23 cellular contexts compared by ENCODE assay signal in genomic region chr1:248884632-248885295, GRCh38. TPM values are rescaled to one million over a fixed set of nuclear protein-coding genes. Genes with fewer than 3 reads are reported as not detected.
A peak's percentile ranks its signal among the peaks of the same experiment; 100 is the strongest.
DNase-seq lines count a peak whose midpoint lies in the region; ATAC-seq and TF ChIP-seq lines count a peak whose summit lies in the region.
"Had no signal": no experiment of that assay in that cellular context is flagged by ENCODE, and none has a peak within 500 bp of the region (broad histone marks: within the 10 kb centered on the region; RNA-seq: fewer than 3 reads in every experiment).

No MANE protein-coding gene starts in this region.

- POLR2A ChIA-PET in PC-3 (lab: Charles Lee; ENCODE audit: unreplicated experiment): interaction anchor here (0.6 kb wide), 1 partner anchor 215 kb away, joined by 12 read pairs; no protein-coding TSS in a partner anchor
- POLR2A ChIA-PET in naive thymus-derived CD8-positive, alpha-beta T cell (lab: Charles Lee): interaction anchor here (1.0 kb wide), 1 partner anchor 10 kb away, joined by 3 read pairs; no protein-coding TSS in a partner anchor

- no peaks in the 10 kb centered on the region for H3K9me3 Mint-ChIP-seq in type B pancreatic cell
- no peaks in the 10 kb centered on the region for H3K9me3 Mint-ChIP-seq in naive thymus-derived CD8-positive, alpha-beta T cell
- H3K9me3 Mint-ChIP-seq: activated naive CD8-positive, alpha-beta T cell treated with anti-CD3 and anti-CD28 coated beads, Interleukin-2, amount 10 ng/mL, durations not matched to agents 7 days and 5 days; nephron; stimulated activated naive CD8-positive, alpha-beta T cell treated with anti-CD3 and anti-CD28 coated beads, Interleukin-15, amount 100 ng/mL, for 72 hours had no signal

- no peaks in the 10 kb centered on the region for H3K36me3 Mint-ChIP-seq in type B pancreatic cell
- no peaks in the 10 kb centered on the region for H3K36me3 Mint-ChIP-seq in naive thymus-derived CD8-positive, alpha-beta T cell
- H3K36me3 Mint-ChIP-seq: activated CD8-positive, alpha-beta memory T cell treated with anti-CD3 and anti-CD28 coated beads, Interleukin-2, amount 10 ng/mL, durations not matched to agents 7 days and 5 days; activated naive CD8-positive, alpha-beta T cell treated with anti-CD3 and anti-CD28 coated beads, Interleukin-2, amount 10 ng/mL, durations not matched to agents 7 days and 5 days had no signal

- H3K4me2 ChIP-seq in PC-3 (ENCODE audit: low read length): no peak overlapping the region

- H3K27ac ChIP-seq in PC-3 (ENCODE audit: low read length): no peak overlapping the region
- H3K27ac ChIP-seq: 22Rv1, breast epithelium, dorsolateral prefrontal cortex had no signal

- no peaks in the 10 kb centered on the region for H4K20me1 ChIP-seq in PC-3 (ENCODE audit: low read length)

- H3K4me1 ChIP-seq in PC-3 (ENCODE audit: insufficient read depth, low read length): no peaks in the 10 kb centered on the region
- H3K4me1 ChIP-seq: breast epithelium had no signal

- H3K27me3 Mint-ChIP-seq in type B pancreatic cell: peaks cover 8% of the 10 kb centered on the region
- no peaks in the 10 kb centered on the region for H3K27me3 Mint-ChIP-seq in naive thymus-derived CD8-positive, alpha-beta T cell
- H3K27me3 Mint-ChIP-seq: stimulated activated naive CD8-positive, alpha-beta T cell treated with anti-CD3 and anti-CD28 coated beads, Interleukin-15, amount 100 ng/mL, for 72 hours had no signal

- ATAC-seq in PC-3: peak; percentile 31; the same call in 1 of the 2 replicates
- ATAC-seq in naive thymus-derived CD8-positive, alpha-beta T cell: no peak
- ATAC-seq in HG03095 (IDR thresholded peaks at IDR 0.05; ENCODE audit: unreplicated experiment): no peak
- ATAC-seq: activated CD8-positive, alpha-beta memory T cell treated with anti-CD3 and anti-CD28 coated beads, Interleukin-2, amount 10 ng/mL, durations not matched to agents 7 days and 5 days; left colon; stimulated activated naive CD8-positive, alpha-beta T cell treated with anti-CD3 and anti-CD28 coated beads, Interleukin-15, amount 100 ng/mL, for 72 hours had no signal

- H3K36me3 ChIP-seq in PC-3 (ENCODE audit: low read depth, low read length): no peaks in the 10 kb centered on the region
- H3K36me3 ChIP-seq: breast epithelium had no signal

- no peak overlapping the region for H3K4me3 Mint-ChIP-seq in type B pancreatic cell
- no peak overlapping the region for H3K4me3 Mint-ChIP-seq in naive thymus-derived CD8-positive, alpha-beta T cell
- H3K4me3 Mint-ChIP-seq: activated CD8-positive, alpha-beta memory T cell treated with anti-CD3 and anti-CD28 coated beads, Interleukin-2, amount 10 ng/mL, durations not matched to agents 7 days and 5 days; activated naive CD8-positive, alpha-beta T cell treated with anti-CD3 and anti-CD28 coated beads, Interleukin-2, amount 10 ng/mL, durations not matched to agents 7 days and 5 days; nephron; stimulated activated naive CD8-positive, alpha-beta T cell treated with anti-CD3 and anti-CD28 coated beads, Interleukin-15, amount 100 ng/mL, for 72 hours had no signal

- no peaks in the 10 kb centered on the region for H3K9me3 ChIP-seq in PC-3 (ENCODE audit: low read length)
- H3K9me3 ChIP-seq: breast epithelium had no signal

- no peaks in the 10 kb centered on the region for H3K79me2 ChIP-seq in PC-3 (ENCODE audit: low read length)

- no peak overlapping the region for H3K4me3 ChIP-seq in PC-3 (ENCODE audit: low read length)
- no peak overlapping the region for H3K4me3 ChIP-seq in choroid plexus epithelial cell (ENCODE audit: low read depth, low read length)
- H3K4me3 ChIP-seq: breast epithelium, dorsolateral prefrontal cortex had no signal

- intact Hi-C loops in PC-3 (cut with micrococcal nuclease): loop anchor here (1.0 kb wide), 1 partner anchor 40 kb away; no protein-coding TSS in a partner anchor

- BruUV-seq in PC-3 (replicated peaks; lab: Mats Ljungman, UMichigan): no TSS peak

- no peaks in the 10 kb centered on the region for H3F3A ChIP-seq in PC-3 (ENCODE audit: low read length, unreplicated experiment)

- no peak overlapping the region for H2AFZ ChIP-seq in PC-3 (ENCODE audit: low read length)

- no peaks in the 10 kb centered on the region for H3K27me3 ChIP-seq in PC-3 (ENCODE audit: low read length)
- H3K27me3 ChIP-seq: breast epithelium, dorsolateral prefrontal cortex had no signal

- no peaks in the 10 kb centered on the region for H3K9me2 ChIP-seq in PC-3 (replicated peaks; ENCODE audit: low read length)

- CTCF ChIA-PET in PC-3 (lab: Charles Lee): no interaction called here

- no peak overlapping the region for H3K9ac ChIP-seq in PC-3 (ENCODE audit: low read length)

- peak; percentile 53; the same call in 1 of the 2 replicates for TF ChIP-seq CTCF in PC-3 (conservative IDR thresholded peaks at IDR 0.05; ENCODE audit: low read depth, low read length)
- peak; percentile 23 for TF ChIP-seq CTCF in choroid plexus epithelial cell (conservative IDR thresholded peaks at IDR 0.05; ENCODE audit: low read depth, low read length)
- TF ChIP-seq CTCF in type B pancreatic cell (conservative IDR thresholded peaks at IDR 0.05): peak; percentile 35

- no peak overlapping the region for H3K27ac Mint-ChIP-seq in type B pancreatic cell
- H3K27ac Mint-ChIP-seq in naive thymus-derived CD8-positive, alpha-beta T cell: no peak overlapping the region
- H3K27ac Mint-ChIP-seq: activated CD8-positive, alpha-beta memory T cell treated with anti-CD3 and anti-CD28 coated beads, Interleukin-2, amount 10 ng/mL, durations not matched to agents 7 days and 5 days; activated naive CD8-positive, alpha-beta T cell treated with anti-CD3 and anti-CD28 coated beads, Interleukin-2, amount 10 ng/mL, durations not matched to agents 7 days and 5 days; stimulated activated naive CD8-positive, alpha-beta T cell treated with anti-CD3 and anti-CD28 coated beads, Interleukin-15, amount 100 ng/mL, for 72 hours had no signal

- DNase-seq in NCI-H1694 treated with DMSO at 0.1 percent for 48 hours (lab: John Stamatoyannopoulos, UW) (peak; percentile 4), NCI-H1694 (lab: John Stamatoyannopoulos, UW) (no peak), PC-3 (no peak), choroid plexus epithelial cell (ENCODE audit: low read depth) (no peak), type B pancreatic cell (ENCODE audit: extremely low spot score, unreplicated experiment) (no peak), DMS114 treated with DMSO at 0.1 percent for 48 hours (lab: John Stamatoyannopoulos, UW; ENCODE audit: unreplicated experiment) (no peak)
- DNase-seq in naive thymus-derived CD8-positive, alpha-beta T cell: no peak
- DNase-seq: activated CD4-positive, alpha-beta T cell treated with anti-CD3 and anti-CD28 coated beads for 4 hours; activated CD8-positive, alpha-beta memory T cell treated with anti-CD3 and anti-CD28 coated beads, Interleukin-2, amount 10 ng/mL, durations not matched to agents 7 days and 5 days; activated naive CD8-positive, alpha-beta T cell treated with anti-CD3 and anti-CD28 coated beads, Interleukin-2, amount 10 ng/mL, durations not matched to agents 7 days and 5 days; DMS153; dorsolateral prefrontal cortex; left colon; NCI-H2227 treated with DMSO at 0.1 percent for 48 hours; NCI-H82; small intestine; stimulated activated CD4-positive, alpha-beta T cell treated with anti-CD3 and anti-CD28 coated beads, Interleukin-4, amount 100 ng/mL, for 1 hour; stimulated activated naive CD8-positive, alpha-beta T cell treated with anti-CD3 and anti-CD28 coated beads, Interleukin-15, amount 100 ng/mL, for 72 hours; trophoblast cell had no signal

- H3K4me1 Mint-ChIP-seq in type B pancreatic cell (ENCODE audit: unreplicated experiment): peaks cover 18% of the 10 kb centered on the region
- H3K4me1 Mint-ChIP-seq in naive thymus-derived CD8-positive, alpha-beta T cell: no peaks in the 10 kb centered on the region
- H3K4me1 Mint-ChIP-seq: activated CD8-positive, alpha-beta memory T cell treated with anti-CD3 and anti-CD28 coated beads, Interleukin-2, amount 10 ng/mL, durations not matched to agents 7 days and 5 days; activated naive CD8-positive, alpha-beta T cell treated with anti-CD3 and anti-CD28 coated beads, Interleukin-2, amount 10 ng/mL, durations not matched to agents 7 days and 5 days; stimulated activated naive CD8-positive, alpha-beta T cell treated with anti-CD3 and anti-CD28 coated beads, Interleukin-15, amount 100 ng/mL, for 72 hours had no signal

RNA-seq across cellular contexts. Expression of gene PGBD2, which starts 21.3 kb away (rescaled TPM):
- total RNA-seq in PC-3 (2014; rRNA removed) (6.5 and 9.2 TPM in 2 replicates), type B pancreatic cell (ENCODE audit: low replicate concordance) (10.1 and 14.8 TPM in 2 replicates)
- total RNA-seq in naive thymus-derived CD8-positive, alpha-beta T cell: 10 to 100 TPM; 14.3 to 14.5 TPM
- polyA plus RNA-seq in naive thymus-derived CD8-positive, alpha-beta T cell: 1 to 10 TPM; 5.3 to 9.9 (median 6.5) TPM

RNA-seq across cellular contexts. Expression of gene ZNF692, which starts 25.9 kb away (rescaled TPM):
- 71.9 and 85.4 TPM in 2 replicates for total RNA-seq in PC-3 (2014; rRNA removed)
- total RNA-seq in type B pancreatic cell (ENCODE audit: low replicate concordance): 55.0 and 73.0 TPM in 2 replicates
- total RNA-seq in naive thymus-derived CD8-positive, alpha-beta T cell: 10 to 100 TPM; 68.9 to 69.6 TPM
- 1 to 10 TPM; 5.2 to 9.3 (median 5.9) TPM for polyA plus RNA-seq in naive thymus-derived CD8-positive, alpha-beta T cell

RNA-seq across cellular contexts. Expression of gene ZNF672, which starts 46.7 kb away (rescaled TPM):
- total RNA-seq in PC-3 (2014; rRNA removed) (83.9 and 89.4 TPM in 2 replicates), type B pancreatic cell (ENCODE audit: low replicate concordance) (33.0 and 35.0 TPM in 2 replicates)
- total RNA-seq in naive thymus-derived CD8-positive, alpha-beta T cell: 10 to 100 TPM; 35.8 to 37.2 TPM
- polyA plus RNA-seq in naive thymus-derived CD8-positive, alpha-beta T cell: 10 to 100 TPM; 17.9 to 25.6 (median 19.6) TPM

RNA-seq across cellular contexts. Expression of gene SH3BP5L, which starts 59.0 kb away (rescaled TPM):
- total RNA-seq in PC-3 (2014; rRNA removed) (63.5 and 70.6 TPM in 2 replicates), type B pancreatic cell (ENCODE audit: low replicate concordance) (33.4 and 33.7 TPM in 2 replicates)
- 10 to 100 TPM; 28.5 to 29.9 TPM for total RNA-seq in naive thymus-derived CD8-positive, alpha-beta T cell
- polyA plus RNA-seq in naive thymus-derived CD8-positive, alpha-beta T cell: 1 to 10 TPM; 1.6 to 3.5 (median 2.6) TPM
